Comparison of ENCODE assay signal across 8 cellular contexts in the genomic region with DNA sequence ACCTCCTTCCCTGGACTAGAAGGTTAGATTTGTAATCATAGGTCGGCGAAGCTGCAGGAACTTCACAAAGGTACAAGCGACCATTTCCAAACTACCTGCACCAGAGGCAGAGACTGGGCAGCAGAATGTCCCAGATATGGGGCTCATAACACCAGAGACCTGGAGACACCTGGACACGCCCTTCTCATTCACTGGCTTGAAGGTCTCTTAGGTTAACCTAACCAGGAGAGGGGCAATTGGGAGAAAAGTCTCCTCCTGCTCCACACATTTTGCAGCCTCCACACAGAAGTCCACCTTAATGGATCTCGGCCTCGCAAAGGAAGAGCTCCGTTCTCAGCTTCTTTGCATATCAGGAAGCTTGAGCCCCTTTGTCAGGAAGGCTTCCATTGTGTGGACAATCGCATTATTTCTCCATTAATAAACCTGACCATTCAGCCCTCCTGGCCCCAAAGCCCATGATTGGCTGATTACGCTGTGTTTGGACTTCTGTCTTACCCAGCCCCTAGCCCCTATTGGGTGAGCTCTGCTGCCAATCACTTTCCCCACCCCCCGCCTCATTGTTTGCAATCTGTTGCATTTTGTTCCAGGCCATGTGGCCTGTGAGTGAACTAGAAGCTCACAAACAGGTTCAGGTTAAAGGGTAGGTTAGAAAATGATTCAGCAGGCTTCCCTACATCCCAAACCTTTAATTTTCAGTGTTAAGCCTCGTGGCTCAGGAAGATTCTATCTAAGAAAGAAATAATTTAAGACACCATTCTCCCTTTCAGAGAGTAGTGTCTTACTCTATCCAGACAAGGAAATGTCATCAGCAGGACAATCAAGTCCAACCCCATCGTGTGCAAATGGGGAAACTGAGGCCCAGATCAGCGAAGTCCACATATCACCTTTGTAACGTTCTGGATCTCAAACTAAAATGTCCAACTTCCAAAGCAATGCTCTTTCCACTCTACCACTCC. TPM values are rescaled to one million over a fixed set of nuclear protein-coding genes. Genes with fewer than 3 reads are reported as not detected.
DNase-seq lines count a peak whose midpoint lies in the region; ATAC-seq and TF ChIP-seq lines count a peak whose summit lies in the region.

No MANE protein-coding gene starts in this region.

- no peak overlapping the region for H3K4me3 Mint-ChIP-seq in stimulated activated naive B cell treated with anti-CD40 and anti-IgM and Interleukin-4, amounts not matched to agents 10 μg/mL and 1 μg/mL and 100 μg/mL, for 72 hours

- no peaks in the 10 kb centered on the region for H3K9me3 Mint-ChIP-seq in stimulated activated naive B cell treated with anti-CD40 and anti-IgM and Interleukin-4, amounts not matched to agents 10 μg/mL and 1 μg/mL and 100 μg/mL, for 72 hours

- H3K27ac ChIP-seq in duodenal mucosa (ENCODE audit: low read depth, low read length) (no peak overlapping the region), sigmoid colon (no peak overlapping the region)

- H3K36me3 ChIP-seq in duodenal mucosa (ENCODE audit: control insufficient read depth in 1 of 2, insufficient read depth in 2 of 2, low read length in 2 of 2) = peaks cover 0 to 9% of the 10 kb centered on the region in 2 donors
- no peaks in the 10 kb centered on the region for H3K36me3 ChIP-seq in sigmoid colon

- no peak for TF ChIP-seq EP300 in sigmoid colon (IDR thresholded peaks at IDR 0.05)

- no peak for TF ChIP-seq POLR2A in sigmoid colon (IDR thresholded peaks at IDR 0.05)

- no peak for ATAC-seq in HG02678 (IDR thresholded peaks at IDR 0.05; ENCODE audit: unreplicated experiment)
- no peak for ATAC-seq in stimulated activated naive B cell treated with anti-CD40 and anti-IgM and Interleukin-4, amounts not matched to agents 10 μg/mL and 1 μg/mL and 100 μg/mL, for 72 hours (replicated peaks)

- no peaks in the 10 kb centered on the region for H3K9me3 ChIP-seq in duodenal mucosa (ENCODE audit: control insufficient read depth in 1 of 2, low read length in 2 of 2)
- no peaks in the 10 kb centered on the region for H3K9me3 ChIP-seq in sigmoid colon

- no peak overlapping the region for H3K27ac Mint-ChIP-seq in stimulated activated naive B cell treated with anti-CD40 and anti-IgM and Interleukin-4, amounts not matched to agents 10 μg/mL and 1 μg/mL and 100 μg/mL, for 72 hours

- H3K4me1 ChIP-seq in duodenal mucosa (ENCODE audit: control insufficient read depth in 1 of 2, insufficient read depth in 2 of 2, low read length in 2 of 2) (peaks cover 25 to 26% of the 10 kb centered on the region in 2 donors), sigmoid colon (peaks cover 0 to 19% (median 19%) of the 10 kb centered on the region in 4 donors)

- DNase-seq in GM12865 (ENCODE audit: low read depth) (peak; percentile 77), NCI-H2227 (lab: John Stamatoyannopoulos, UW; ENCODE audit: unreplicated experiment) (peak; percentile 74), non-pigmented ciliary epithelial cell (ENCODE audit: low read depth) (peak; percentile 27), activated gamma-delta T cell (lab: John Stamatoyannopoulos, UW) (no peak), sigmoid colon (no peak)
- no peak for DNase-seq in stimulated activated naive B cell treated with anti-CD40 and anti-IgM and Interleukin-4, amounts not matched to agents 10 μg/mL and 1 μg/mL and 100 μg/mL, for 72 hours

- 69 to 70% methylated on average over 14 of the region's 14 CpGs for WGBS in sigmoid colon, 2 donors

- H3K4me1 Mint-ChIP-seq in stimulated activated naive B cell treated with anti-CD40 and anti-IgM and Interleukin-4, amounts not matched to agents 10 μg/mL and 1 μg/mL and 100 μg/mL, for 72 hours = peaks cover 11 to 19% of the 10 kb centered on the region in 2 donors

- peak overlapping the region in 1 of 2 donors; percentile 47 for H3K9ac ChIP-seq in duodenal mucosa (ENCODE audit: low read depth in 1 of 2, low read length in 2 of 2)

- intact Hi-C loops in sigmoid colon (cut with DNase I) = no loop called here

- H3K27me3 Mint-ChIP-seq in stimulated activated naive B cell treated with anti-CD40 and anti-IgM and Interleukin-4, amounts not matched to agents 10 μg/mL and 1 μg/mL and 100 μg/mL, for 72 hours = peaks cover 51 to 83% of the 10 kb centered on the region in 2 donors

- no peak overlapping the region for H3K4me3 ChIP-seq in GM12865 (ENCODE audit: low read depth, low read length)
- peak overlapping the region; percentile 48 to 50 for H3K4me3 ChIP-seq in duodenal mucosa (ENCODE audit: low read depth in 1 of 2, low read length in 2 of 2)
- H3K4me3 ChIP-seq in sigmoid colon = no peak overlapping the region

- TF ChIP-seq CTCF in GM12865 (IDR thresholded peaks at IDR 0.05; ENCODE audit: insufficient read depth, low read depth, low read length, missing control alignments) = no peak
- TF ChIP-seq CTCF in sigmoid colon (IDR thresholded peaks at IDR 0.05) = no peak

- H3K27me3 ChIP-seq in duodenal mucosa (ENCODE audit: control insufficient read depth in 1 of 2, insufficient read depth in 2 of 2, low read length in 2 of 2) (peaks cover 7 to 16% of the 10 kb centered on the region in 2 donors), sigmoid colon (peaks cover 8 to 56% (median 34%) of the 10 kb centered on the region in 3 donors)

- H3K36me3 Mint-ChIP-seq in stimulated activated naive B cell treated with anti-CD40 and anti-IgM and Interleukin-4, amounts not matched to agents 10 μg/mL and 1 μg/mL and 100 μg/mL, for 72 hours = no peaks in the 10 kb centered on the region

RNA-seq across cellular contexts. Expression of a gene that starts 2.8 kb away (rescaled TPM):
- 1 to 10 TPM in 2 of 4 donors, under 1 TPM in 2; 0.14 to 1.7 (median 0.78) TPM for total RNA-seq in sigmoid colon
- polyA plus RNA-seq in sigmoid colon = 1 to 10 TPM; 5.8 to 8.2 (median 7.2) TPM

RNA-seq across cellular contexts. Expression of a gene that starts 15.6 kb away (rescaled TPM):
- total RNA-seq in sigmoid colon = 10 to 100 TPM; 12.5 to 24.6 (median 18.4) TPM
- 10 to 100 TPM in 1 of 3 donors, 1 to 10 TPM in 2; 7.2 to 12.6 (median 7.2) TPM for polyA plus RNA-seq in sigmoid colon

RNA-seq across cellular contexts. Expression of a gene that starts 56.0 kb away (rescaled TPM):
- 1 to 10 TPM; 1.3 to 8.1 (median 6.2) TPM for total RNA-seq in sigmoid colon
- 10 to 100 TPM in 1 of 3 donors, 1 to 10 TPM in 2; 2.1 to 26.5 (median 4.2) TPM for polyA plus RNA-seq in sigmoid colon

Comparison
In these comparisons a context has a peak if more than half of its experiments do, and no peak if none do; other contexts are left out.
1. DNase-seq: peak in GM12865 (single experiment), NCI-H2227 (single experiment) and non-pigmented ciliary epithelial cell (single experiment); none in activated gamma-delta T cell (single experiment), stimulated activated naive B cell treated with anti-CD40 and anti-IgM and Interleukin-4, amounts not matched to agents 10 μg/mL and 1 μg/mL and 100 μg/mL, for 72 hours (single experiment) and sigmoid colon (single experiment).
2. H3K4me3 ChIP-seq: peak in duodenal mucosa (2 of 2); none in GM12865 (single experiment) and sigmoid colon (0 of 4).